In genomic region chr6:33367009-33367714, GRCh38 we compare ENCODE assay signal across 22 cellular contexts. TPM values are rescaled to one million over a fixed set of nuclear protein-coding genes. Genes with fewer than 3 reads are reported as not detected.
DNase-seq lines count a peak whose midpoint lies in the region; ATAC-seq and TF ChIP-seq lines count a peak whose summit lies in the region.
"Had no signal": no experiment of that assay in that cellular context is flagged by ENCODE, and none has a peak within 500 bp of the region (broad histone marks: within the 10 kb centered on the region; RNA-seq: fewer than 3 reads in every experiment).

No MANE protein-coding gene starts in this region.

- H3K4me1 ChIP-seq in HEK293 (ENCODE audit: control insufficient read depth, insufficient read depth, low read length) (peaks cover 5% of the 10 kb centered on the region), IMR-90 (ENCODE audit: control insufficient read depth, insufficient read depth, low read length) (no peaks in the 10 kb centered on the region), testis (no peaks in the 10 kb centered on the region)
- H3K4me1 ChIP-seq: BE2C had no signal

- no peak for DNase-seq in IMR-90
- no peak for DNase-seq in nephron progenitor cell
- peak; percentile 22 for DNase-seq in testis
- DNase-seq in activated CD4-positive, alpha-beta T cell treated with anti-CD3 and anti-CD28 coated beads, Interleukin-2, amount 50 U/mL, for 48 hours = no peak
- DNase-seq in HK-2 (ENCODE audit: unreplicated experiment) = no peak
- no peak for DNase-seq in activated CD4-positive, alpha-beta T cell treated with anti-CD3 and anti-CD28 coated beads for 48 hours
- DNase-seq: ACHN; BE2C; C1 segment of cervical spinal cord; CD4-positive, CD25-positive, alpha-beta regulatory T cell; CD8-positive, alpha-beta memory T cell; COR-L47; DMS 273 treated with DMSO at 0.1 percent for 48 hours; DMS53; DND-41; EL; GOT3; H7 had no signal

- H3K4ac ChIP-seq in IMR-90 (ENCODE audit: low read depth, low read length) = no peak overlapping the region

- TF ChIP-seq RAD21 in IMR-90 (IDR thresholded peaks at IDR 0.05; ENCODE audit: low read length) = no peak

- H3K18ac ChIP-seq in IMR-90 (ENCODE audit: low read depth, low read length) = no peak overlapping the region

- H4K8ac ChIP-seq in IMR-90 (ENCODE audit: low read depth in 2 of 2, low read length in 2 of 2) = no peak overlapping the region

- BruUV-seq in IMR-90 (replicated peaks; lab: Mats Ljungman, UMichigan) = no TSS peak

- H3K27me3 ChIP-seq in IMR-90 (ENCODE audit: control insufficient read depth, insufficient read depth, low read length) (peaks cover 3% of the 10 kb centered on the region; the same call in 1 of the 2 replicates), testis (no peaks in the 10 kb centered on the region)
- H3K27me3 ChIP-seq: BE2C had no signal

- H2BK120ac ChIP-seq in IMR-90 (ENCODE audit: low read depth, low read length) = no peak overlapping the region

- H2BK20ac ChIP-seq in IMR-90 (ENCODE audit: low read depth, low read length) = no peak overlapping the region

- H3K27ac ChIP-seq in HEK293 (ENCODE audit: extremely low read depth, low read depth, low read length) (no peak overlapping the region), IMR-90 (ENCODE audit: insufficient read depth, low read length) (no peak overlapping the region), testis (peak overlapping the region in 1 of 2 donors; percentile 41)

- H3K9me1 ChIP-seq in IMR-90 (ENCODE audit: insufficient read depth, low read length) = no peaks in the 10 kb centered on the region

- no peak overlapping the region for H3K14ac ChIP-seq in IMR-90 (replicated peaks; ENCODE audit: low read depth, low read length)

- no peaks in the 10 kb centered on the region for H4K20me1 ChIP-seq in IMR-90 (ENCODE audit: insufficient read depth, low read length)

- intact Hi-C loops in IMR-90 (cut with micrococcal nuclease) = no loop called here
- intact Hi-C loops in testis (cut with DNase I; ENCODE audit: low total_unique reads) = no loop called here

- H4K5ac ChIP-seq in IMR-90 (ENCODE audit: low read depth, low read length) = no peak overlapping the region

- no CpG with 5 or more reads among the region's 8 CpGs for WGBS in IMR-90 (ENCODE audit: extremely low coverage in 2 of 2, insufficient read length in 1 of 2), 2 experiments
- WGBS in testis, 2 donors = 56 to 57% methylated on average over 8 of the region's 8 CpGs

- H2AK9ac ChIP-seq in IMR-90 (replicated peaks; ENCODE audit: low read depth, low read length, poor library complexity) = peak overlapping the region; percentile 50

- H2BK15ac ChIP-seq in IMR-90 (ENCODE audit: low read depth, low read length) = no peak overlapping the region

- H3K27ac Mint-ChIP-seq in nephron progenitor cell = peak overlapping the region; percentile 69
- H3K27ac Mint-ChIP-seq: IgD-negative memory B cell had no signal

- no peak overlapping the region for H3K4me3 Mint-ChIP-seq in nephron progenitor cell
- H3K4me3 Mint-ChIP-seq: CD4-positive, CD25-positive, alpha-beta regulatory T cell; CD8-positive, alpha-beta memory T cell; IgD-negative memory B cell had no signal

- H3K36me3 ChIP-seq in HEK293 (ENCODE audit: control insufficient read depth in 2 of 2, insufficient read depth in 1 of 2, low read length in 2 of 2) (no peaks in the 10 kb centered on the region), IMR-90 (ENCODE audit: control insufficient read depth, insufficient read depth, low read length) (no peaks in the 10 kb centered on the region), testis (ENCODE audit: low read depth, missing control alignments) (no peaks in the 10 kb centered on the region)
- H3K36me3 ChIP-seq: BE2C had no signal

- H2AFZ ChIP-seq in IMR-90 (replicated peaks; ENCODE audit: low read length, poor library complexity) = no peak overlapping the region

- no peak overlapping the region for H2BK5ac ChIP-seq in IMR-90 (ENCODE audit: low read depth, low read length, poor library complexity, severe bottlenecking)

- H3K9ac ChIP-seq in IMR-90 (ENCODE audit: low read depth, low read length) = no peak overlapping the region

- H3K56ac ChIP-seq in IMR-90 (ENCODE audit: extremely low read depth, insufficient read depth, low read length) = no peak overlapping the region

- H3K9me3 ChIP-seq in HEK293 (ENCODE audit: control insufficient read depth, insufficient read depth, low read depth, low read length) (no peaks in the 10 kb centered on the region), IMR-90 (ENCODE audit: control insufficient read depth, insufficient read depth, low read length) (no peaks in the 10 kb centered on the region), testis (no peaks in the 10 kb centered on the region)
- H3K9me3 ChIP-seq: BE2C had no signal

- no peak overlapping the region for H3K4me2 ChIP-seq in IMR-90 (ENCODE audit: low read depth, low read length)

- no peak for ATAC-seq in IMR-90 (ENCODE audit: low read depth)
- ATAC-seq: GM12878, HCT116 had no signal

- no peaks in the 10 kb centered on the region for H3K79me1 ChIP-seq in IMR-90 (ENCODE audit: low read depth in 1 of 2, low read length in 2 of 2)

- H3K4me3 ChIP-seq in HEK293 (ENCODE audit: low read depth, low read length) (no peak overlapping the region), IMR-90 (ENCODE audit: insufficient read depth, low read depth, low read length) (no peak overlapping the region), testis (no peak overlapping the region)
- H3K4me3 ChIP-seq: GM12878 had no signal

- H3K4me1 Mint-ChIP-seq in nephron progenitor cell = peaks cover 36% of the 10 kb centered on the region
- H3K4me1 Mint-ChIP-seq: CD4-positive, CD25-positive, alpha-beta regulatory T cell; CD8-positive, alpha-beta memory T cell; IgD-negative memory B cell had no signal

- H3K27me3 Mint-ChIP-seq in nephron progenitor cell (ENCODE audit: low read depth, poor library complexity) = peaks cover 4% of the 10 kb centered on the region
- H3K27me3 Mint-ChIP-seq: CD4-positive, CD25-positive, alpha-beta regulatory T cell; IgD-negative memory B cell had no signal

- H2AK5ac ChIP-seq in IMR-90 (ENCODE audit: low read depth, low read length) = no peak overlapping the region

- no peak overlapping the region for H3K23ac ChIP-seq in IMR-90 (ENCODE audit: low read depth, low read length)

- no peak overlapping the region for H4K91ac ChIP-seq in IMR-90 (ENCODE audit: insufficient read depth, low read depth, low read length)

- H3K36me3 Mint-ChIP-seq in nephron progenitor cell (ENCODE audit: low read depth) = no peaks in the 10 kb centered on the region
- H3K36me3 Mint-ChIP-seq: CD4-positive, CD25-positive, alpha-beta regulatory T cell; CD8-positive, alpha-beta memory T cell; IgD-negative memory B cell had no signal

- POLR2A ChIA-PET in HEK293 (lab: Yijun Ruan, JAX) (interaction anchor here (0.6 to 1.2 kb wide), 3 partner anchors 16 to 213 kb away, joined by 3 to 7 read pairs (median 5); partner anchors contain the start of genes BAK1 and PFDN6), IMR-90 (lab: Charles Lee; ENCODE audit: unreplicated experiment) (no interaction called here)

- no peak for TF ChIP-seq POLR2A in IMR-90 (IDR thresholded peaks at IDR 0.05; ENCODE audit: low read depth, low read length)
- no peak for TF ChIP-seq POLR2A in testis (IDR thresholded peaks at IDR 0.05)

- H3K9me3 Mint-ChIP-seq in nephron progenitor cell = no peaks in the 10 kb centered on the region
- H3K9me3 Mint-ChIP-seq: CD4-positive, CD25-positive, alpha-beta regulatory T cell; CD8-positive, alpha-beta memory T cell; IgD-negative memory B cell had no signal

- TF ChIP-seq CTCF in HEK293 (tag by site-specific recombination; IDR thresholded peaks at IDR 0.05) = no peak
- no peak for TF ChIP-seq CTCF in IMR-90 (conservative IDR thresholded peaks at IDR 0.05; ENCODE audit: low read depth, low read length)
- TF ChIP-seq CTCF in nephron progenitor cell (IDR thresholded peaks at IDR 0.05) = no peak
- no peak for TF ChIP-seq CTCF in testis (IDR thresholded peaks at IDR 0.05)

- CTCF ChIA-PET in HEK293 (lab: Yijun Ruan, JAX) = interaction anchor here (1.7 kb wide), 1 partner anchor 24 kb away, joined by 5 read pairs; no protein-coding TSS in a partner anchor
- CTCF ChIA-PET in IMR-90 (lab: Yijun Ruan, JAX) = no interaction called here

- in situ Hi-C loops in IMR-90 (cut with MboI; ENCODE audit: low sequenced_read_pairs) = no loop called here

- dilution Hi-C loops in IMR-90 (cut with HindIII; ENCODE audit: low sequenced_read_pairs, unreplicated experiment) = no loop called here

TF ChIP-seq in HEK293, 187 proteins besides CTCF, POLR2A, EP300 and RAD21 (continues in another document):
- TF ChIP-seq ZBTB21 (tag by site-specific recombination; IDR thresholded peaks at IDR 0.05) = no peak

RNA-seq across cellular contexts. Expression of gene KIFC1, which starts 24.5 kb away (rescaled TPM):
- 33.9 and 35.3 TPM in 2 replicates for total RNA-seq in IMR-90 (2012; rRNA removed)
- 40.6 and 41.9 TPM in 2 replicates for polyA plus RNA-seq in IMR-90 (2012; rRNA removed)
- polyA plus RNA-seq in IMR-90 (2012; cell fraction: cytosol; rRNA removed) = 20.3 and 20.6 TPM in 2 replicates
- polyA plus RNA-seq in IMR-90 (2012; cell fraction: nucleus; rRNA removed; ENCODE audit: low replicate concordance) = 33.6 and 50.3 TPM in 2 replicates
- total RNA-seq in testis = 10 to 100 TPM; 19.8 to 22.5 TPM
- 20.2 TPM for polyA plus RNA-seq in testis (ENCODE audit: insufficient read depth, low read depth, low replicate concordance)

RNA-seq across cellular contexts. Expression of gene PHF1, which starts 43.7 kb away (rescaled TPM):
- total RNA-seq in IMR-90 (2012; rRNA removed) = 9.0 and 12.2 TPM in 2 replicates
- polyA plus RNA-seq in IMR-90 (2012; rRNA removed) = 47.2 and 50.8 TPM in 2 replicates
- polyA plus RNA-seq in IMR-90 (2012; cell fraction: cytosol; rRNA removed) = 36.6 and 48.3 TPM in 2 replicates
- polyA plus RNA-seq in IMR-90 (2012; cell fraction: nucleus; rRNA removed; ENCODE audit: low replicate concordance) = 270 and 345 TPM in 2 replicates
- total RNA-seq in testis = 100 to 1,000 TPM; 184 to 218 TPM
- polyA plus RNA-seq in testis (ENCODE audit: insufficient read depth, low read depth, low replicate concordance) = 216 TPM

RNA-seq across cellular contexts. Expression of gene DAXX, which starts 44.4 kb away (rescaled TPM):
- 77.8 and 92.2 TPM in 2 replicates for total RNA-seq in IMR-90 (2012; rRNA removed)
- 75.9 and 87.2 TPM in 2 replicates for polyA plus RNA-seq in IMR-90 (2012; rRNA removed)
- 43.8 and 49.9 TPM in 2 replicates for polyA plus RNA-seq in IMR-90 (2012; cell fraction: cytosol; rRNA removed)
- polyA plus RNA-seq in IMR-90 (2012; cell fraction: nucleus; rRNA removed; ENCODE audit: low replicate concordance) = 62.3 and 79.7 TPM in 2 replicates
- total RNA-seq in testis = 10 to 100 TPM; 61.8 to 75.3 TPM
- 118 TPM for polyA plus RNA-seq in testis (ENCODE audit: insufficient read depth, low read depth, low replicate concordance)

RNA-seq across cellular contexts. Expression of gene ZBTB22, which starts 49.6 kb away (rescaled TPM):
- total RNA-seq in IMR-90 (2012; rRNA removed) = 5.8 and 6.8 TPM in 2 replicates
- polyA plus RNA-seq in IMR-90 (2012; rRNA removed) = 12.7 and 13.0 TPM in 2 replicates
- 6.9 and 17.4 TPM in 2 replicates for polyA plus RNA-seq in IMR-90 (2012; cell fraction: cytosol; rRNA removed)
- polyA plus RNA-seq in IMR-90 (2012; cell fraction: nucleus; rRNA removed; ENCODE audit: low replicate concordance) = 10.1 and 18.2 TPM in 2 replicates
- 10 to 100 TPM; 13.4 to 17.1 TPM for total RNA-seq in testis
- polyA plus RNA-seq in testis (ENCODE audit: insufficient read depth, low read depth, low replicate concordance) = 15.2 TPM

RNA-seq across cellular contexts. Expression of gene CUTA, which starts 50.7 kb away (rescaled TPM):
- 122 and 136 TPM in 2 replicates for total RNA-seq in IMR-90 (2012; rRNA removed)
- polyA plus RNA-seq in IMR-90 (2012; rRNA removed) = 427 and 483 TPM in 2 replicates
- polyA plus RNA-seq in IMR-90 (2012; cell fraction: cytosol; rRNA removed) = 545 and 1,404 TPM in 2 replicates
- polyA plus RNA-seq in IMR-90 (2012; cell fraction: nucleus; rRNA removed; ENCODE audit: low replicate concordance) = 266 and 336 TPM in 2 replicates
- 100 to 1,000 TPM; 139 to 146 TPM for total RNA-seq in testis
- polyA plus RNA-seq in testis (ENCODE audit: insufficient read depth, low read depth, low replicate concordance) = 132 TPM

Comparison
In these comparisons a context has a peak if more than half of its experiments do, and no peak if none do; other contexts are left out.
1. RNA of gene PHF1, which starts 43.7 kb away (total RNA-seq): 184 to 218 TPM in testis; 9.0 to 12.2 TPM in IMR-90; every median in the first group is over 10 times any median in the second.